27 cellular contexts compared by ENCODE assay signal in the genomic region with DNA sequence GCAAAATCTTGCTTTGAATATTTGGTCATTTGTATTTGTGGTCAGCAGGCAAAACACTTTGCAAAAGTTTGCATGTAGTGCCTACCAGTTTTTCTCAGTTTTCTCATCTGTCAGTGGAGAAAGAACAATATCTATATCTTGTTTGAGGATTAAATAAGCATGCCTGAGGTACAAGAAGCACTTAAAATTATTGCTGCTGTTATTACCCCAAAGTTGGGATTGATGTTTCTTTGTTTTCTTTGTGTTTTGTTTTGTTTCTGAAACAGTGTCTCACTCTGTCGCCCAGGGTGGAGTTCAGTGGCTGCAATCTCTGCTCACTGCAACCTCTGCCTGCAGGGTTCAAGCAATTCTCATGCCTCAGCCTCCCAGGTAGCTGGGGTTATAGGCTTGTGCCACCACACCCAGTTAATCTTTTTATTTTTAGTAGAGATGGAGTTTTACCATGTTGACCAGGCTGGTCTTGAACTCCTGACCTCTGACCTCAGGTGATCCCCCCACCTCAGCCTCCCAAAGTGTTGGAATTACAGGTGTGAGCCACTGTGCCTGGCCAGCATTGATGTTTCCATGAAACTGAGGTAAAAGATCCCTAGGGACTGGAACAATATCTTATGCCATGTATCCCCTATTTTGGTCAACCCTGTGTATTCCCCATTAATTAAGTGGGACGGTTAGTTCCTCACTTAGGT. TPM values are rescaled to one million over a fixed set of nuclear protein-coding genes. Genes with fewer than 3 reads are reported as not detected.
DNase-seq lines count a peak whose midpoint lies in the region; ATAC-seq and TF ChIP-seq lines count a peak whose summit lies in the region.
"Had no signal": no experiment of that assay in that cellular context is flagged by ENCODE, and none has a peak within 500 bp of the region (broad histone marks: within the 10 kb centered on the region; RNA-seq: fewer than 3 reads in every experiment).

No MANE protein-coding gene starts in this region.

- in situ Hi-C loops in mammary epithelial cell (cut with MboI; ENCODE audit: low sequenced_read_pairs in 2 of 2), result no loop called here

- ATAC-seq in activated naive CD8-positive, alpha-beta T cell treated with anti-CD3 and anti-CD28 coated beads, Interleukin-2, amount 50 U/mL, for 24 hours, result no peak
- ATAC-seq in stimulated activated naive B cell treated with anti-CD40 and anti-IgM and Interleukin-4, amounts not matched to agents 10 μg/mL and 1 μg/mL and 100 μg/mL, for 72 hours (replicated peaks), result no peak
- ATAC-seq in stimulated activated naive CD8-positive, alpha-beta T cell treated with anti-CD3 and anti-CD28 coated beads, Interleukin-15, Interleukin-2, amounts not matched to agents 100 U/mL and 50 U/mL, for 24 hours, result no peak
- no peak for ATAC-seq in HG02678 (IDR thresholded peaks at IDR 0.05; ENCODE audit: unreplicated experiment)
- ATAC-seq: activated CD4-positive, alpha-beta T cell treated with anti-CD3 and anti-CD28 coated beads for 36 hours; foreskin keratinocyte; left lung had no signal

- H3K36me3 Mint-ChIP-seq in activated naive CD8-positive, alpha-beta T cell, result peaks cover 10% of the 10 kb centered on the region
- H3K36me3 Mint-ChIP-seq in activated naive CD8-positive, alpha-beta T cell treated with anti-CD3 and anti-CD28 coated beads, Interleukin-2, amount 50 U/mL, for 24 hours (ENCODE audit: low read depth), result peaks cover 18% of the 10 kb centered on the region
- H3K36me3 Mint-ChIP-seq in immature natural killer cell, result no peaks in the 10 kb centered on the region
- peaks cover 26 to 40% of the 10 kb centered on the region in 2 donors for H3K36me3 Mint-ChIP-seq in stimulated activated naive B cell treated with anti-CD40 and anti-IgM and Interleukin-4, amounts not matched to agents 10 μg/mL and 1 μg/mL and 100 μg/mL, for 72 hours
- H3K36me3 Mint-ChIP-seq: mesothelial cell of epicardium had no signal

- dilution Hi-C loops in mammary epithelial cell (cut with HindIII; ENCODE audit: low sequenced_read_pairs), result no loop called here

- H3K27ac ChIP-seq in OCI-LY3 (ENCODE audit: low read length), result 0 out of 2 replicates have a peak overlapping the region, but pooled peaks have one; percentile 20
- no peak overlapping the region for H3K27ac ChIP-seq in mammary epithelial cell (ENCODE audit: insufficient read depth, low read depth, low read length)
- H3K27ac ChIP-seq: adrenal gland, foreskin keratinocyte, hepatocyte, left lung, SJSA1, stomach, tibial nerve had no signal

- intact Hi-C loops in mammary epithelial cell (cut with micrococcal nuclease), result no loop called here

- peaks cover 81% of the 10 kb centered on the region for H3K4me1 Mint-ChIP-seq in activated naive CD8-positive, alpha-beta T cell (ENCODE audit: low read depth)
- H3K4me1 Mint-ChIP-seq in activated naive CD8-positive, alpha-beta T cell treated with anti-CD3 and anti-CD28 coated beads, Interleukin-2, amount 50 U/mL, for 24 hours, result peaks cover 79% of the 10 kb centered on the region
- peaks cover 75 to 92% of the 10 kb centered on the region in 2 donors for H3K4me1 Mint-ChIP-seq in immature natural killer cell
- peaks cover 31 to 65% of the 10 kb centered on the region in 2 donors for H3K4me1 Mint-ChIP-seq in stimulated activated naive B cell treated with anti-CD40 and anti-IgM and Interleukin-4, amounts not matched to agents 10 μg/mL and 1 μg/mL and 100 μg/mL, for 72 hours

- no peak overlapping the region for H3K4me3 ChIP-seq in OCI-LY3 (ENCODE audit: low read length)
- H3K4me3 ChIP-seq in mammary epithelial cell (replicated peaks in 1 of 3; ENCODE audit: insufficient read depth in 1 of 3, low read depth in 2 of 3, low read length in 3 of 3), result no peak overlapping the region
- H3K4me3 ChIP-seq: adrenal gland, hepatocyte, left lung, SJSA1, stomach, tibial nerve had no signal

- H2AFZ ChIP-seq in OCI-LY3 (ENCODE audit: low read depth, low read length) (no peak overlapping the region), mammary epithelial cell (ENCODE audit: low read depth, low read length) (no peak overlapping the region)

- peaks cover 100% of the 10 kb centered on the region for H3K79me2 ChIP-seq in OCI-LY3 (ENCODE audit: low read length)
- peaks cover 72% of the 10 kb centered on the region for H3K79me2 ChIP-seq in mammary epithelial cell (ENCODE audit: insufficient read depth, low read length)

- peak overlapping the region; percentile 64 for H3K27ac Mint-ChIP-seq in activated naive CD8-positive, alpha-beta T cell
- no peak overlapping the region for H3K27ac Mint-ChIP-seq in activated naive CD8-positive, alpha-beta T cell treated with anti-CD3 and anti-CD28 coated beads, Interleukin-2, amount 50 U/mL, for 24 hours
- peak overlapping the region; percentile 1 to 77 (median 64) for H3K27ac Mint-ChIP-seq in immature natural killer cell
- H3K27ac Mint-ChIP-seq in stimulated activated naive B cell treated with anti-CD40 and anti-IgM and Interleukin-4, amounts not matched to agents 10 μg/mL and 1 μg/mL and 100 μg/mL, for 72 hours, result peak overlapping the region; percentile 37
- H3K27ac Mint-ChIP-seq: mesothelial cell of epicardium had no signal

- H3K4me3 Mint-ChIP-seq in activated naive CD8-positive, alpha-beta T cell, result peak overlapping the region; percentile 23
- no peak overlapping the region for H3K4me3 Mint-ChIP-seq in activated naive CD8-positive, alpha-beta T cell treated with anti-CD3 and anti-CD28 coated beads, Interleukin-2, amount 50 U/mL, for 24 hours
- H3K4me3 Mint-ChIP-seq in immature natural killer cell, result peak overlapping the region in 2 of 5 donors; percentile 29 to 32
- H3K4me3 Mint-ChIP-seq in stimulated activated naive B cell treated with anti-CD40 and anti-IgM and Interleukin-4, amounts not matched to agents 10 μg/mL and 1 μg/mL and 100 μg/mL, for 72 hours, result no peak overlapping the region
- H3K4me3 Mint-ChIP-seq: activated CD4-positive, alpha-beta T cell treated with anti-CD3 and anti-CD28 coated beads for 36 hours; brain; mesothelial cell of epicardium; neural crest cell had no signal

- H3K9ac ChIP-seq in OCI-LY3 (ENCODE audit: low read length) (no peak overlapping the region), mammary epithelial cell (ENCODE audit: insufficient read depth, low read length) (no peak overlapping the region)

- H4K20me1 ChIP-seq in OCI-LY3 (ENCODE audit: insufficient read depth, low read length) (peaks cover 85% of the 10 kb centered on the region), mammary epithelial cell (ENCODE audit: insufficient read depth, low read length) (no peaks in the 10 kb centered on the region)

- BruUV-seq in mammary epithelial cell (replicated peaks; lab: Mats Ljungman, UMichigan), result no TSS peak

- peaks cover 15% of the 10 kb centered on the region for H3K36me3 ChIP-seq in OCI-LY3 (replicated peaks; ENCODE audit: low read depth, low read length)
- no peaks in the 10 kb centered on the region for H3K36me3 ChIP-seq in mammary epithelial cell (ENCODE audit: insufficient read depth, low read length)
- H3K36me3 ChIP-seq: adrenal gland, SJSA1, stomach, tibial nerve had no signal

- CTCF ChIA-PET in mammary epithelial cell (lab: Charles Lee; ENCODE audit: low non-redundant PET), result no interaction called here

- no peak for TF ChIP-seq CTCF in OCI-LY3 (IDR thresholded peaks at IDR 0.05; ENCODE audit: low read depth, low read length)
- no peak for TF ChIP-seq CTCF in mammary epithelial cell (conservative IDR thresholded peaks at IDR 0.05 in 1 of 2, IDR thresholded peaks at IDR 0.05 in 1 of 2; ENCODE audit: extremely low read depth in 1 of 2, insufficient read depth in 1 of 2, low read depth in 1 of 2, low read length in 2 of 2)

- no peaks in the 10 kb centered on the region for H3K9me3 ChIP-seq in OCI-LY3 (ENCODE audit: insufficient read depth, low read length)
- H3K9me3 ChIP-seq in mammary epithelial cell (replicated peaks; ENCODE audit: insufficient read depth, low read length), result no peaks in the 10 kb centered on the region
- H3K9me3 ChIP-seq: adrenal gland, left lung, SJSA1, stomach, tibial nerve had no signal

- H3K4me1 ChIP-seq in OCI-LY3 (ENCODE audit: low read length), result peaks cover 56% of the 10 kb centered on the region
- H3K4me1 ChIP-seq in mammary epithelial cell (ENCODE audit: insufficient read depth, low read length), result no peaks in the 10 kb centered on the region
- H3K4me1 ChIP-seq: foreskin keratinocyte had no signal

- H3K27me3 Mint-ChIP-seq in activated naive CD8-positive, alpha-beta T cell, result no peaks in the 10 kb centered on the region
- H3K27me3 Mint-ChIP-seq in activated naive CD8-positive, alpha-beta T cell treated with anti-CD3 and anti-CD28 coated beads, Interleukin-2, amount 50 U/mL, for 24 hours, result no peaks in the 10 kb centered on the region
- H3K27me3 Mint-ChIP-seq in immature natural killer cell (ENCODE audit: low read depth in 3 of 3), result peaks cover 0 to 1% (median 0%) of the 10 kb centered on the region in 3 donors
- no peaks in the 10 kb centered on the region for H3K27me3 Mint-ChIP-seq in stimulated activated naive B cell treated with anti-CD40 and anti-IgM and Interleukin-4, amounts not matched to agents 10 μg/mL and 1 μg/mL and 100 μg/mL, for 72 hours
- H3K27me3 Mint-ChIP-seq: activated CD4-positive, alpha-beta T cell treated with anti-CD3 and anti-CD28 coated beads for 36 hours; brain had no signal

- 60% methylated on average over 2 of the region's 2 CpGs for WGBS in mammary epithelial cell (ENCODE audit: low coverage, missing lambda C conversion rate)

- H3K9me3 Mint-ChIP-seq in activated naive CD8-positive, alpha-beta T cell (ENCODE audit: low read depth), result no peaks in the 10 kb centered on the region
- H3K9me3 Mint-ChIP-seq in activated naive CD8-positive, alpha-beta T cell treated with anti-CD3 and anti-CD28 coated beads, Interleukin-2, amount 50 U/mL, for 24 hours, result no peaks in the 10 kb centered on the region
- no peaks in the 10 kb centered on the region for H3K9me3 Mint-ChIP-seq in immature natural killer cell
- H3K9me3 Mint-ChIP-seq in stimulated activated naive B cell treated with anti-CD40 and anti-IgM and Interleukin-4, amounts not matched to agents 10 μg/mL and 1 μg/mL and 100 μg/mL, for 72 hours, result no peaks in the 10 kb centered on the region
- H3K9me3 Mint-ChIP-seq: brain, mesothelial cell of epicardium, neural crest cell had no signal

- no peaks in the 10 kb centered on the region for H3K27me3 ChIP-seq in OCI-LY3 (ENCODE audit: low read depth, low read length)
- H3K27me3 ChIP-seq in mammary epithelial cell (ENCODE audit: insufficient read depth, low read length), result no peaks in the 10 kb centered on the region
- H3K27me3 ChIP-seq: adrenal gland, foreskin keratinocyte, hepatocyte, left lung, SJSA1, stomach, tibial nerve had no signal

- DNase-seq in activated naive CD8-positive, alpha-beta T cell treated with anti-CD3 and anti-CD28 coated beads, Interleukin-2, amount 50 U/mL, for 24 hours, result no peak
- no peak for DNase-seq in immature natural killer cell
- no peak for DNase-seq in stimulated activated naive B cell treated with anti-CD40 and anti-IgM and Interleukin-4, amounts not matched to agents 10 μg/mL and 1 μg/mL and 100 μg/mL, for 72 hours
- DNase-seq in stimulated activated naive CD8-positive, alpha-beta T cell treated with anti-CD3 and anti-CD28 coated beads, Interleukin-15, Interleukin-2, amounts not matched to agents 100 U/mL and 50 U/mL, for 24 hours, result no peak
- DNase-seq in mammary epithelial cell, result no peak
- DNase-seq: activated CD4-positive, alpha-beta T cell treated with anti-CD3 and anti-CD28 coated beads for 36 hours; activated effector memory CD4-positive, alpha-beta T cell treated with anti-CD3 and anti-CD28 coated beads, Interleukin-2, amount 50 U/mL, for 16 hours; adrenal gland; C1 segment of cervical spinal cord; foreskin keratinocyte; KBM-7; left lung; MM.1S; NCI-H1436; posterior cingulate gyrus; stimulated activated CD4-positive, alpha-beta T cell treated with anti-CD3 and anti-CD28 coated beads, Interleukin-15, amount 100 ng/mL, for 24 hours; stomach; T-helper 1 cell had no signal

- H3K4me2 ChIP-seq in OCI-LY3 (ENCODE audit: low read length) (no peak overlapping the region), mammary epithelial cell (ENCODE audit: insufficient read depth, low read depth, low read length) (no peak overlapping the region)
- H3K4me2 ChIP-seq: hepatocyte had no signal

RNA-seq across cellular contexts. Expression of a gene that starts 15.9 kb away (rescaled TPM):
- polyA plus RNA-seq in immature natural killer cell, result 10 to 100 TPM; 45.6 to 67.3 (median 61.1) TPM
- 10 to 100 TPM; 20.8 to 58.8 TPM for total RNA-seq in mammary epithelial cell
- polyA plus RNA-seq in mammary epithelial cell, result 28.1 TPM
- polyA minus RNA-seq in mammary epithelial cell, result 47.9 TPM
